In the genomic region with DNA sequence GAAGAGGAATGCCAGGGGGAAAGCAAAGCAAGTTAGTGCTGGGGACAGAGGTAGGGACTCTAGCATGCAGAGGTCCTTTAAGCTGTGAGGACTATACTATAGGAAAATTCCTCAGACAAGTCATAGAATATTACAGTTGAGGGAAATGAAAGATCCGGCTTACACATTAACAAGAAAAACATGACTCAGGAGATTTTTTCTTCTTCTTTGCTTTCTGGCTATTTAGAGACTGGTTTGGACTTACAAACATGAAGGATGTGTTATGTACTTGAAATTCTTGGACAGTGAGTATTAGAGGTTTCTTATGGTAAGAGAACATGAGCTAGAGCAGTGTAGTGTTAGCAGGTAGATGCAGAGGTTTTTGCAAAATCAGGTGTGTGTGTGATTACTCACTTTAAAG, we compare ENCODE assay signal across 13 cellular contexts. TPM values are rescaled to one million over a fixed set of nuclear protein-coding genes. Genes with fewer than 3 reads are reported as not detected.
DNase-seq lines count a peak whose midpoint lies in the region; ATAC-seq and TF ChIP-seq lines count a peak whose summit lies in the region.
"Had no signal": no experiment of that assay in that cellular context is flagged by ENCODE, and none has a peak within 500 bp of the region (broad histone marks: within the 10 kb centered on the region; RNA-seq: fewer than 3 reads in every experiment).

No MANE protein-coding gene starts in this region.

- intact Hi-C loops in gastrocnemius medialis (cut with DNase I; ENCODE audit: low total_unique reads) = no loop called here

- H3K4me1 Mint-ChIP-seq in activated T-cell treated with anti-CD3 and anti-CD28 coated beads, Interleukin-2, amount 50 U/mL, for 4 hours (ENCODE audit: low read depth) = peaks cover 76% of the 10 kb centered on the region
- H3K4me1 Mint-ChIP-seq in stimulated activated memory B cell treated with anti-CD40 and anti-IgM and Interleukin-4, amounts not matched to agents 10 μg/mL and 1 μg/mL and 100 μg/mL, for 72 hours = peaks cover 79% of the 10 kb centered on the region
- H3K4me1 Mint-ChIP-seq in progenitor cell of endocrine pancreas (ENCODE audit: low read depth) = peaks cover 32% of the 10 kb centered on the region

- H3K27me3 ChIP-seq in RWPE2 (ENCODE audit: insufficient read depth, poor library complexity, severe bottlenecking) = no peaks in the 10 kb centered on the region
- H3K27me3 ChIP-seq in gastrocnemius medialis = no peaks in the 10 kb centered on the region
- H3K27me3 ChIP-seq: heart right ventricle had no signal

- no peaks in the 10 kb centered on the region for H3K9me3 ChIP-seq in RWPE2 (ENCODE audit: severe bottlenecking)
- H3K9me3 ChIP-seq in gastrocnemius medialis = no peaks in the 10 kb centered on the region
- H3K9me3 ChIP-seq: heart right ventricle had no signal

- H3K4me1 ChIP-seq in RWPE2 (ENCODE audit: insufficient read depth, poor library complexity, severe bottlenecking) (peaks cover 34% of the 10 kb centered on the region), gastrocnemius medialis (peaks cover 57 to 87% of the 10 kb centered on the region in 2 donors)

- H3K36me3 Mint-ChIP-seq in activated T-cell treated with anti-CD3 and anti-CD28 coated beads, Interleukin-2, amount 50 U/mL, for 4 hours (ENCODE audit: insufficient read depth) = peaks cover 19% of the 10 kb centered on the region
- H3K36me3 Mint-ChIP-seq in stimulated activated memory B cell treated with anti-CD40 and anti-IgM and Interleukin-4, amounts not matched to agents 10 μg/mL and 1 μg/mL and 100 μg/mL, for 72 hours = peaks cover 33% of the 10 kb centered on the region
- H3K36me3 Mint-ChIP-seq in progenitor cell of endocrine pancreas (ENCODE audit: insufficient read depth) = peaks cover 24% of the 10 kb centered on the region

- no peak for DNase-seq in RWPE2 (ENCODE audit: low spot score)
- DNase-seq in fibroblast of peridontal ligament (ENCODE audit: extremely low read depth) = peak; percentile 49
- DNase-seq in gastrocnemius medialis = no peak
- no peak for DNase-seq in activated T-cell treated with anti-CD3 and anti-CD28 coated beads, Interleukin-2, amount 50 U/mL, for 4 hours
- no peak for DNase-seq in GDM1 (lab: John Stamatoyannopoulos, UW)
- no peak for DNase-seq in progenitor cell of endocrine pancreas (ENCODE audit: low spot score, unreplicated experiment)
- DNase-seq: activated CD8-positive, alpha-beta memory T cell treated with anti-CD3 and anti-CD28 coated beads, Interleukin-2, amount 50 U/mL, for 48 hours; heart right ventricle; MM.1S had no signal

- no peak for TF ChIP-seq POLR2A in gastrocnemius medialis (IDR thresholded peaks at IDR 0.05)

- H3K4me3 ChIP-seq in RWPE2 (ENCODE audit: severe bottlenecking) (no peak overlapping the region), gastrocnemius medialis (no peak overlapping the region)
- H3K4me3 ChIP-seq: heart right ventricle had no signal

- TF ChIP-seq CTCF in RWPE2 (IDR thresholded peaks at IDR 0.05; ENCODE audit: poor library complexity, severe bottlenecking) = no peak
- TF ChIP-seq CTCF in gastrocnemius medialis (IDR thresholded peaks at IDR 0.05 in 4 of 5, conservative IDR thresholded peaks at IDR 0.05 in 1 of 5) = no peak
- no peak for TF ChIP-seq CTCF in progenitor cell of endocrine pancreas (IDR thresholded peaks at IDR 0.05; ENCODE audit: unreplicated experiment)

- in situ Hi-C loops in gastrocnemius medialis (cut with MboI; ENCODE audit: low sequenced_read_pairs in 4 of 4) = no loop called here

- H3K27me3 Mint-ChIP-seq in activated T-cell treated with anti-CD3 and anti-CD28 coated beads, Interleukin-2, amount 50 U/mL, for 4 hours (ENCODE audit: low read depth) = no peaks in the 10 kb centered on the region
- H3K27me3 Mint-ChIP-seq in stimulated activated memory B cell treated with anti-CD40 and anti-IgM and Interleukin-4, amounts not matched to agents 10 μg/mL and 1 μg/mL and 100 μg/mL, for 72 hours = no peaks in the 10 kb centered on the region
- H3K27me3 Mint-ChIP-seq in progenitor cell of endocrine pancreas = no peaks in the 10 kb centered on the region
- H3K27me3 Mint-ChIP-seq: central memory CD8-positive, alpha-beta T cell had no signal

- peaks cover 13% of the 10 kb centered on the region for H3K9me3 Mint-ChIP-seq in activated T-cell treated with anti-CD3 and anti-CD28 coated beads, Interleukin-2, amount 50 U/mL, for 4 hours
- H3K9me3 Mint-ChIP-seq in stimulated activated memory B cell treated with anti-CD40 and anti-IgM and Interleukin-4, amounts not matched to agents 10 μg/mL and 1 μg/mL and 100 μg/mL, for 72 hours = peaks cover 9% of the 10 kb centered on the region
- H3K9me3 Mint-ChIP-seq in progenitor cell of endocrine pancreas (ENCODE audit: low read depth) = peaks cover 30% of the 10 kb centered on the region

- H3K36me3 ChIP-seq in RWPE2 (ENCODE audit: low read depth) (no peaks in the 10 kb centered on the region), gastrocnemius medialis (no peaks in the 10 kb centered on the region)
- H3K36me3 ChIP-seq: heart right ventricle had no signal

- peak; percentile 65 for ATAC-seq in GM21423 (IDR thresholded peaks at IDR 0.05; ENCODE audit: unreplicated experiment)
- ATAC-seq in RWPE2 (ENCODE audit: low read depth) = peak; percentile 94
- ATAC-seq in gastrocnemius medialis = peak; percentile 53
- ATAC-seq in activated T-cell treated with anti-CD3 and anti-CD28 coated beads, Interleukin-2, amount 50 U/mL, for 4 hours = no peak
- ATAC-seq in stimulated activated memory B cell treated with anti-CD40 and anti-IgM and Interleukin-4, amounts not matched to agents 10 μg/mL and 1 μg/mL and 100 μg/mL, for 72 hours = no peak
- ATAC-seq: stimulated activated effector memory CD8-positive, alpha-beta T cell treated with anti-CD3 and anti-CD28 coated beads, Interleukin-12 subunit alpha, Interleukin-12 subunit beta, amount 100 ng/mL, for 72 hours had no signal

- no peak overlapping the region for H3K27ac Mint-ChIP-seq in stimulated activated memory B cell treated with anti-CD40 and anti-IgM and Interleukin-4, amounts not matched to agents 10 μg/mL and 1 μg/mL and 100 μg/mL, for 72 hours
- H3K27ac Mint-ChIP-seq in progenitor cell of endocrine pancreas = no peak overlapping the region
- H3K27ac Mint-ChIP-seq: stimulated activated effector memory CD8-positive, alpha-beta T cell treated with anti-CD3 and anti-CD28 coated beads, Interleukin-12 subunit alpha, Interleukin-12 subunit beta, amount 100 ng/mL, for 72 hours had no signal

- no peak overlapping the region for H3K4me3 Mint-ChIP-seq in activated T-cell treated with anti-CD3 and anti-CD28 coated beads, Interleukin-2, amount 50 U/mL, for 4 hours
- H3K4me3 Mint-ChIP-seq in stimulated activated memory B cell treated with anti-CD40 and anti-IgM and Interleukin-4, amounts not matched to agents 10 μg/mL and 1 μg/mL and 100 μg/mL, for 72 hours = no peak overlapping the region
- no peak overlapping the region for H3K4me3 Mint-ChIP-seq in progenitor cell of endocrine pancreas (ENCODE audit: low read depth)
- H3K4me3 Mint-ChIP-seq: central memory CD8-positive, alpha-beta T cell; stimulated activated effector memory CD8-positive, alpha-beta T cell treated with anti-CD3 and anti-CD28 coated beads, Interleukin-12 subunit alpha, Interleukin-12 subunit beta, amount 100 ng/mL, for 72 hours had no signal

- H3K27ac ChIP-seq in RWPE2 (ENCODE audit: poor library complexity, severe bottlenecking) (peak overlapping the region; percentile 83), gastrocnemius medialis (no peak overlapping the region)
- H3K27ac ChIP-seq: heart right ventricle had no signal

RNA-seq across cellular contexts. Expression of a gene that starts 24.9 kb away (rescaled TPM):
- 100 to 1,000 TPM in 3 of 4 donors, 10 to 100 TPM in 1; 99.4 to 130 (median 107) TPM for total RNA-seq in gastrocnemius medialis
- total RNA-seq in activated T-cell treated with anti-CD3 and anti-CD28 coated beads, Interleukin-2, amount 50 U/mL, for 4 hours = 10 to 100 TPM; 28.3 to 31.1 (median 28.4) TPM
- 48.8 and 50.3 TPM in 2 replicates for total RNA-seq in progenitor cell of endocrine pancreas

Comparison
In these comparisons a context has a peak if more than half of its experiments do, and no peak if none do; other contexts are left out.
1. ATAC-seq: peak in GM21423 (single experiment), RWPE2 (single experiment) and gastrocnemius medialis (2 of 2); none in activated T-cell treated with anti-CD3 and anti-CD28 coated beads, Interleukin-2, amount 50 U/mL, for 4 hours (0 of 2) and stimulated activated memory B cell treated with anti-CD40 and anti-IgM and Interleukin-4, amounts not matched to agents 10 μg/mL and 1 μg/mL and 100 μg/mL, for 72 hours (single experiment).